1 cellular context compared by ENCODE assay signal in genomic region chr17:40810505-40810904, GRCh38.
TF ChIP-seq lines count a peak whose summit lies in the region.

No MANE protein-coding gene starts in this region.

TF ChIP-seq in IMR-90, 13 proteins besides CTCF, POLR2A, EP300 and RAD21:
- no peak for TF ChIP-seq CHD1 (IDR thresholded peaks at IDR 0.05; ENCODE audit: low read depth, low read length)
- no peak for TF ChIP-seq USF2 (IDR thresholded peaks at IDR 0.05; ENCODE audit: low read depth, low read length)
- TF ChIP-seq NFE2L2 (IDR thresholded peaks at IDR 0.05; ENCODE audit: low read depth, low read length) = no peak
- TF ChIP-seq, protein P1, sequence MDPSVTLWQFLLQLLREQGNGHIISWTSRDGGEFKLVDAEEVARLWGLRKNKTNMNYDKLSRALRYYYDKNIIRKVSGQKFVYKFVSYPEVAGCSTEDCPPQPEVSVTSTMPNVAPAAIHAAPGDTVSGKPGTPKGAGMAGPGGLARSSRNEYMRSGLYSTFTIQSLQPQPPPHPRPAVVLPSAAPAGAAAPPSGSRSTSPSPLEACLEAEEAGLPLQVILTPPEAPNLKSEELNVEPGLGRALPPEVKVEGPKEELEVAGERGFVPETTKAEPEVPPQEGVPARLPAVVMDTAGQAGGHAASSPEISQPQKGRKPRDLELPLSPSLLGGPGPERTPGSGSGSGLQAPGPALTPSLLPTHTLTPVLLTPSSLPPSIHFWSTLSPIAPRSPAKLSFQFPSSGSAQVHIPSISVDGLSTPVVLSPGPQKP (IDR thresholded peaks at IDR 0.05; ENCODE audit: borderline replicate concordance, low read depth, low read length) = no peak
- no peak for TF ChIP-seq MAFK (IDR thresholded peaks at IDR 0.05; ENCODE audit: low read depth, low read length)
- TF ChIP-seq BHLHE40 (IDR thresholded peaks at IDR 0.05; ENCODE audit: low read depth, low read length) = no peak
- no peak for TF ChIP-seq MAZ (IDR thresholded peaks at IDR 0.05; ENCODE audit: borderline replicate concordance, low read depth, low read length)
- no peak for TF ChIP-seq FOS (IDR thresholded peaks at IDR 0.05; ENCODE audit: low read depth, low read length)
- TF ChIP-seq RCOR1 (IDR thresholded peaks at IDR 0.05; ENCODE audit: insufficient replicate concordance, low read length) = no peak
- no peak for TF ChIP-seq CEBPB (IDR thresholded peaks at IDR 0.05; ENCODE audit: low read depth, low read length)
- no peak for TF ChIP-seq RFX5 (IDR thresholded peaks at IDR 0.05; ENCODE audit: low read depth, low read length)
- TF ChIP-seq MXI1 (IDR thresholded peaks at IDR 0.05; ENCODE audit: borderline replicate concordance, low read depth, low read length) = no peak
- no peak for TF ChIP-seq SMC3 (IDR thresholded peaks at IDR 0.05; ENCODE audit: low read depth, low read length)
